ENCODE assay signal across 32 cellular contexts in genomic region chr1:11000526-11000925, GRCh38. TPM values are rescaled to one million over a fixed set of nuclear protein-coding genes. Genes with fewer than 3 reads are reported as not detected.
"Had no signal": no experiment of that assay in that cellular context is flagged by ENCODE, and none has a peak within 500 bp of the region (broad histone marks: within the 10 kb centered on the region; RNA-seq: fewer than 3 reads in every experiment).

No MANE protein-coding gene starts in this region.

- H3K4me3 Mint-ChIP-seq: stimulated activated effector memory CD8-positive, alpha-beta T cell treated with anti-CD3 and anti-CD28 coated beads, Interleukin-12 subunit alpha, Interleukin-12 subunit beta, amount 100 ng/mL, for 72 hours; stimulated activated memory B cell treated with anti-CD40 and anti-IgM and Interleukin-4, amounts not matched to agents 10 μg/mL and 1 μg/mL and 100 μg/mL, for 72 hours; stimulated activated naive B cell treated with anti-CD40 and anti-IgM and Interleukin-4, amounts not matched to agents 10 μg/mL and 1 μg/mL and 100 μg/mL, for 72 hours; stimulated activated naive CD8-positive, alpha-beta T cell treated with anti-CD3 and anti-CD28 coated beads, Interleukin-15, amount 100 ng/mL, for 72 hours; stimulated activated naive CD8-positive, alpha-beta T cell treated with anti-CD3 and anti-CD28 coated beads, Interleukin-15, Interleukin-2, amounts not matched to agents 100 ng/mL and 50 ng/mL, for 24 hours; type B pancreatic cell had no signal

- DNase-seq: stimulated activated CD4-positive, alpha-beta T cell treated with anti-CD3 and anti-CD28 coated beads, Interleukin-2, amount 100 ng/mL, for 48 hours; stimulated activated CD4-positive, alpha-beta T cell treated with anti-CD3 and anti-CD28 coated beads, Interleukin-4, amount 100 ng/mL, for 1 hour; stimulated activated CD4-positive, alpha-beta T cell treated with anti-CD3 and anti-CD28 coated beads, Interleukin-4, amount 100 ng/mL, for 24 hours; stimulated activated CD4-positive, alpha-beta T cell treated with anti-CD3 and anti-CD28 coated beads, Interleukin-4, amount 100 ng/mL, for 4 hours; stimulated activated CD8-positive, alpha-beta memory T cell treated with anti-CD3 and anti-CD28 coated beads, Interleukin-4, amount 100 ng/mL, for 48 hours; stimulated activated naive B cell treated with anti-CD40 and anti-IgM and Interleukin-4, amounts not matched to agents 10 μg/mL and 1 μg/mL and 100 μg/mL, for 72 hours; stimulated activated naive CD4-positive, alpha-beta T cell; stimulated activated naive CD4-positive, alpha-beta T cell treated with Interleukin-2 at 50 U/mL for 16 hours; stimulated activated naive CD8-positive, alpha-beta T cell treated with anti-CD3 and anti-CD28 coated beads, Interleukin-15, amount 100 ng/mL, for 72 hours; stimulated activated naive CD8-positive, alpha-beta T cell treated with anti-CD3 and anti-CD28 coated beads, Interleukin-15, Interleukin-2, amounts not matched to agents 100 U/mL and 50 U/mL, for 24 hours; stomach; substantia nigra; testis; thyroid gland; tibial artery; transverse colon; upper lobe of left lung; uterus had no signal

- H3K27ac ChIP-seq: stomach, suprapubic skin, testis, thoracic aorta, thyroid gland, tibial artery, tibial nerve, transverse colon, upper lobe of left lung, upper lobe of right lung, uterus, vagina had no signal

- ATAC-seq: stimulated activated effector memory CD8-positive, alpha-beta T cell treated with anti-CD3 and anti-CD28 coated beads, Interleukin-12 subunit alpha, Interleukin-12 subunit beta, amount 100 ng/mL, for 72 hours; stimulated activated memory B cell treated with anti-CD40 and anti-IgM and Interleukin-4, amounts not matched to agents 10 μg/mL and 1 μg/mL and 100 μg/mL, for 72 hours; stimulated activated naive B cell treated with anti-CD40 and anti-IgM and Interleukin-4, amounts not matched to agents 10 μg/mL and 1 μg/mL and 100 μg/mL, for 72 hours; stimulated activated naive CD8-positive, alpha-beta T cell treated with anti-CD3 and anti-CD28 coated beads, Interleukin-15, amount 100 ng/mL, for 72 hours; stimulated activated naive CD8-positive, alpha-beta T cell treated with anti-CD3 and anti-CD28 coated beads, Interleukin-15, Interleukin-2, amounts not matched to agents 100 U/mL and 50 U/mL, for 24 hours; upper lobe of right lung had no signal

- H3K4me1 ChIP-seq: stomach, suprapubic skin, testis, thyroid gland, tibial artery, tibial nerve, transverse colon, upper lobe of left lung, upper lobe of right lung, uterus, vagina had no signal

- H3K36me3 Mint-ChIP-seq: stimulated activated effector memory CD8-positive, alpha-beta T cell treated with anti-CD3 and anti-CD28 coated beads, Interleukin-12 subunit alpha, Interleukin-12 subunit beta, amount 100 ng/mL, for 72 hours; type B pancreatic cell had no signal

- H3K9me3 Mint-ChIP-seq: type B pancreatic cell had no signal

- H3K9me3 ChIP-seq: suprapubic skin, testis, thoracic aorta, thyroid gland, upper lobe of right lung, uterus, vagina had no signal

- H3K4me1 Mint-ChIP-seq: stimulated activated effector memory CD8-positive, alpha-beta T cell treated with anti-CD3 and anti-CD28 coated beads, Interleukin-12 subunit alpha, Interleukin-12 subunit beta, amount 100 ng/mL, for 72 hours; stimulated activated memory B cell treated with anti-CD40 and anti-IgM and Interleukin-4, amounts not matched to agents 10 μg/mL and 1 μg/mL and 100 μg/mL, for 72 hours; stimulated activated naive B cell treated with anti-CD40 and anti-IgM and Interleukin-4, amounts not matched to agents 10 μg/mL and 1 μg/mL and 100 μg/mL, for 72 hours; stimulated activated naive CD8-positive, alpha-beta T cell treated with anti-CD3 and anti-CD28 coated beads, Interleukin-15, amount 100 ng/mL, for 72 hours had no signal

- H3K27me3 Mint-ChIP-seq: stimulated activated memory B cell treated with anti-CD40 and anti-IgM and Interleukin-4, amounts not matched to agents 10 μg/mL and 1 μg/mL and 100 μg/mL, for 72 hours; stimulated activated naive B cell treated with anti-CD40 and anti-IgM and Interleukin-4, amounts not matched to agents 10 μg/mL and 1 μg/mL and 100 μg/mL, for 72 hours; stimulated activated naive CD8-positive, alpha-beta T cell treated with anti-CD3 and anti-CD28 coated beads, Interleukin-15, amount 100 ng/mL, for 72 hours; stimulated activated naive CD8-positive, alpha-beta T cell treated with anti-CD3 and anti-CD28 coated beads, Interleukin-15, Interleukin-2, amounts not matched to agents 100 ng/mL and 50 ng/mL, for 24 hours; type B pancreatic cell had no signal

- H3K27ac Mint-ChIP-seq: stimulated activated effector memory CD8-positive, alpha-beta T cell treated with anti-CD3 and anti-CD28 coated beads, Interleukin-12 subunit alpha, Interleukin-12 subunit beta, amount 100 ng/mL, for 72 hours; stimulated activated memory B cell treated with anti-CD40 and anti-IgM and Interleukin-4, amounts not matched to agents 10 μg/mL and 1 μg/mL and 100 μg/mL, for 72 hours; stimulated activated naive B cell treated with anti-CD40 and anti-IgM and Interleukin-4, amounts not matched to agents 10 μg/mL and 1 μg/mL and 100 μg/mL, for 72 hours; stimulated activated naive CD8-positive, alpha-beta T cell treated with anti-CD3 and anti-CD28 coated beads, Interleukin-15, amount 100 ng/mL, for 72 hours; stimulated activated naive CD8-positive, alpha-beta T cell treated with anti-CD3 and anti-CD28 coated beads, Interleukin-15, Interleukin-2, amounts not matched to agents 100 ng/mL and 50 ng/mL, for 24 hours; type B pancreatic cell had no signal

- FAIRE-seq: urothelium cell line had no signal

- H3K36me3 ChIP-seq: stomach, suprapubic skin, thoracic aorta, thyroid gland, tibial artery, tibial nerve, transverse colon, upper lobe of left lung, upper lobe of right lung, uterus, vagina had no signal

- H3K27me3 ChIP-seq: stomach, suprapubic skin, testis, thyroid gland, tibial artery, tibial nerve, transverse colon, upper lobe of left lung, upper lobe of right lung, uterus, vagina had no signal

- H3K4me3 ChIP-seq: stomach, suprapubic skin, testis, thoracic aorta, thyroid gland, tibial artery, tibial nerve, transverse colon, upper lobe of left lung, upper lobe of right lung, uterus, vagina had no signal

RNA-seq across cellular contexts. Expression of gene MASP2, which starts 46.5 kb away (rescaled TPM):
- total RNA-seq: stomach, subcutaneous adipose tissue, temporal lobe, thoracic aorta, thyroid gland, tibial nerve, transverse colon, upper lobe of left lung, upper lobe of right lung, ureter, urinary bladder, uterus, vagina had no signal
- polyA plus RNA-seq: stomach, urinary bladder had no signal
